ENCODE assay signal across 12 cellular contexts in the genomic region with DNA sequence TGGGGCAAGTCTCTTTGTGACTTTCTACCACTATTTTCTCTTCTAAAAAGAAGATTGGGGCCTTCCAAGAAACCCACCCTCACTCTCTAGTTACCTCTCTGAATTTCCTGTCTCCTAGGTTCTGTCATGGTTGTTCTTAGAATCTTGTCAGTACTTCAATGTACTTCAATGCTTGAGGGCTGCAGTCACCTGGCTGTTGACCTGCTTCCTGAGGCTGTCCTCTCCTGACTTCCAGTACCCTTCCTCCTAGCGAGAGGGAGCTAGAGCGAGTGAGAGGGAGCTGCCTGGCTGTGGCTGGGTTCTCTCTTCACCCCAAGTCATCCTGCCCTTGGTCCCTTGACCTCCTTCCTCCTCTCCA. TPM values are rescaled to one million over a fixed set of nuclear protein-coding genes. Genes with fewer than 3 reads are reported as not detected.
DNase-seq lines count a peak whose midpoint lies in the region; ATAC-seq, FAIRE-seq and TF ChIP-seq lines count a peak whose summit lies in the region.
"Had no signal": no experiment of that assay in that cellular context is flagged by ENCODE, and none has a peak within 500 bp of the region (broad histone marks: within the 10 kb centered on the region; RNA-seq: fewer than 3 reads in every experiment).

No MANE protein-coding gene starts in this region.

- H3K4me3 ChIP-seq in GM12878, result no peak overlapping the region
- no peak overlapping the region for H3K4me3 ChIP-seq in Peyer's patch
- no peak overlapping the region for H3K4me3 ChIP-seq in SJCRH30
- H3K4me3 ChIP-seq: tibial artery had no signal

- H3K4me2 ChIP-seq in GM12878 (ENCODE audit: control insufficient read depth, insufficient read depth), result peak overlapping the region; percentile 60

- WGBS in GM12878 (ENCODE audit: insufficient coverage, insufficient replicate concordance, low lambda C conversion rate, missing lambda C conversion rate), result 47% methylated on average over 2 of the region's 2 CpGs

- TF ChIP-seq RAD21 in GM12878 (IDR thresholded peaks at IDR 0.05; ENCODE audit: insufficient read depth, low read depth, low read length), result no peak

- DNase-seq in DMS53 (lab: John Stamatoyannopoulos, UW), result peak; percentile 20
- DNase-seq in DMS53 treated with DMSO at 0.1 percent for 48 hours (lab: John Stamatoyannopoulos, UW; ENCODE audit: unreplicated experiment), result no peak
- DNase-seq in GM12878 (ENCODE audit: low read depth, low spot score), result no peak
- no peak for DNase-seq in Peyer's patch
- DNase-seq in midbrain (lab: John Stamatoyannopoulos, UW), result no peak
- no peak for DNase-seq in SJCRH30
- DNase-seq: NCI-H1105 treated with DMSO at 0.1 percent for 48 hours, tibial artery had no signal

- H3K36me3 ChIP-seq in GM12878 (ENCODE audit: control insufficient read depth in 2 of 2, insufficient read depth in 2 of 2, low read length in 1 of 2) (no peaks in the 10 kb centered on the region), Peyer's patch (no peaks in the 10 kb centered on the region), SJCRH30 (no peaks in the 10 kb centered on the region)
- H3K36me3 ChIP-seq: tibial artery had no signal

- in situ Hi-C loops in GM12878 (cut with MboI), result no loop called here

- peaks cover 3% of the 10 kb centered on the region for H3K79me2 ChIP-seq in GM12878 (ENCODE audit: control insufficient read depth, insufficient read depth, low read length)

- ATAC-seq in GM18909 (IDR thresholded peaks at IDR 0.05; ENCODE audit: poor library complexity, unreplicated experiment), result peak; percentile 4
- peak; percentile 14 for ATAC-seq in HG03097 (IDR thresholded peaks at IDR 0.05; ENCODE audit: low FRiP score, unreplicated experiment)
- ATAC-seq in GM12878, result peak; percentile 41

- H3K27ac ChIP-seq in GM12878 (ENCODE audit: control insufficient read depth, insufficient read depth) (peak overlapping the region; percentile 77), Peyer's patch (no peak overlapping the region), SJCRH30 (no peak overlapping the region)
- H3K27ac ChIP-seq: 22Rv1, tibial artery had no signal

- intact Hi-C loops in GM12878 (cut with micrococcal nuclease; ENCODE audit: unreplicated experiment), result no loop called here

- TF ChIP-seq EP300 in GM12878 (IDR thresholded peaks at IDR 0.05; ENCODE audit: borderline replicate concordance in 1 of 2, control insufficient read depth in 1 of 2, low read depth in 2 of 2, low read length in 2 of 2), result no peak

- no peaks in the 10 kb centered on the region for H4K20me1 ChIP-seq in GM12878 (ENCODE audit: control insufficient read depth, insufficient read depth)

- peaks cover 8% of the 10 kb centered on the region for H3K4me1 ChIP-seq in GM12878 (ENCODE audit: control insufficient read depth, insufficient read depth, low read length)
- no peaks in the 10 kb centered on the region for H3K4me1 ChIP-seq in Peyer's patch
- H3K4me1 ChIP-seq in SJCRH30, result no peaks in the 10 kb centered on the region
- H3K4me1 ChIP-seq: tibial artery had no signal

- TF ChIP-seq CTCF in GM12878 (IDR thresholded peaks at IDR 0.05 in 2 of 3, conservative IDR thresholded peaks at IDR 0.05 in 1 of 3; ENCODE audit: control insufficient read depth in 2 of 3, extremely low read depth in 1 of 3, insufficient read depth in 1 of 3, low read depth in 3 of 3, low read length in 3 of 3) (no peak), Peyer's patch (IDR thresholded peaks at IDR 0.05) (no peak)

- no peak overlapping the region for H3K9ac ChIP-seq in GM12878 (ENCODE audit: control insufficient read depth, insufficient read depth, low read length)

- no peak for FAIRE-seq in GM12878 (lab: Jason Lieb, UNC)
- FAIRE-seq: RCC 7860 had no signal

- CTCF ChIA-PET in GM12878 (lab: Yijun Ruan, JAX), result interaction anchor here (1.6 kb wide), 1 partner anchor 16 kb away, joined by 4 read pairs; no protein-coding TSS in a partner anchor

- TF ChIP-seq POLR2A in GM12878 (IDR thresholded peaks at IDR 0.05; ENCODE audit: low read depth, low read length), result no peak
- TF ChIP-seq POLR2A in Peyer's patch (IDR thresholded peaks at IDR 0.05), result no peak

- H3K27me3 ChIP-seq in GM12878 (replicated peaks in 1 of 2; ENCODE audit: control insufficient read depth in 2 of 2, insufficient read depth in 2 of 2, low read length in 1 of 2), result no peaks in the 10 kb centered on the region
- H3K27me3 ChIP-seq in Peyer's patch, result no peaks in the 10 kb centered on the region
- no peaks in the 10 kb centered on the region for H3K27me3 ChIP-seq in SJCRH30
- H3K27me3 ChIP-seq: tibial artery had no signal

- H3K9me3 ChIP-seq in GM12878 (replicated peaks; ENCODE audit: control insufficient read depth, insufficient read depth, low read length) (peaks cover 5% of the 10 kb centered on the region; the same call in 2 of the 3 replicates), Peyer's patch (no peaks in the 10 kb centered on the region), SJCRH30 (replicated peaks) (no peaks in the 10 kb centered on the region)
- H3K9me3 ChIP-seq: tibial artery had no signal

- RAD21 ChIA-PET in GM12878 (lab: Charles Lee; ENCODE audit: unreplicated experiment), result no interaction called here

- SMC1A ChIA-PET in GM12878 (lab: Charles Lee; ENCODE audit: uncharacterized antibody, unreplicated experiment), result interaction anchor here (1.3 kb wide), 1 partner anchor 101 kb away, joined by 5 read pairs; no protein-coding TSS in a partner anchor

- no peak overlapping the region; the same call in 1 of the 2 replicates for H2AFZ ChIP-seq in GM12878 (ENCODE audit: control insufficient read depth, low read depth, low read length)

- no TSS peak for BruUV-seq in GM12878 (replicated peaks; lab: Mats Ljungman, UMichigan)

- POLR2A ChIA-PET in GM12878 (lab: Charles Lee), result interaction anchor here (1.4 kb wide), 1 partner anchor 16 kb away, joined by 3 read pairs; no protein-coding TSS in a partner anchor

TF ChIP-seq in GM12878, 131 proteins besides CTCF, POLR2A, EP300 and RAD21:
- TF ChIP-seq, protein P1, sequence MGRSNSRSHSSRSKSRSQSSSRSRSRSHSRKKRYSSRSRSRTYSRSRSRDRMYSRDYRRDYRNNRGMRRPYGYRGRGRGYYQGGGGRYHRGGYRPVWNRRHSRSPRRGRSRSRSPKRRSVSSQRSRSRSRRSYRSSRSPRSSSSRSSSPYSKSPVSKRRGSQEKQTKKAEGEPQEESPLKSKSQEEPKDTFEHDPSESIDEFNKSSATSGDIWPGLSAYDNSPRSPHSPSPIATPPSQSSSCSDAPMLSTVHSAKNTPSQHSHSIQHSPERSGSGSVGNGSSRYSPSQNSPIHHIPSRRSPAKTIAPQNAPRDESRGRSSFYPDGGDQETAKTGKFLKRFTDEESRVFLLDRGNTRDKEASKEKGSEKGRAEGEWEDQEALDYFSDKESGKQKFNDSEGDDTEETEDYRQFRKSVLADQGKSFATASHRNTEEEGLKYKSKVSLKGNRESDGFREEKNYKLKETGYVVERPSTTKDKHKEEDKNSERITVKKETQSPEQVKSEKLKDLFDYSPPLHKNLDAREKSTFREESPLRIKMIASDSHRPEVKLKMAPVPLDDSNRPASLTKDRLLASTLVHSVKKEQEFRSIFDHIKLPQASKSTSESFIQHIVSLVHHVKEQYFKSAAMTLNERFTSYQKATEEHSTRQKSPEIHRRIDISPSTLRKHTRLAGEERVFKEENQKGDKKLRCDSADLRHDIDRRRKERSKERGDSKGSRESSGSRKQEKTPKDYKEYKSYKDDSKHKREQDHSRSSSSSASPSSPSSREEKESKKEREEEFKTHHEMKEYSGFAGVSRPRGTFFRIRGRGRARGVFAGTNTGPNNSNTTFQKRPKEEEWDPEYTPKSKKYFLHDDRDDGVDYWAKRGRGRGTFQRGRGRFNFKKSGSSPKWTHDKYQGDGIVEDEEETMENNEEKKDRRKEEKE (IDR thresholded peaks at IDR 0.05), result no peak
- TF ChIP-seq, protein P2, sequence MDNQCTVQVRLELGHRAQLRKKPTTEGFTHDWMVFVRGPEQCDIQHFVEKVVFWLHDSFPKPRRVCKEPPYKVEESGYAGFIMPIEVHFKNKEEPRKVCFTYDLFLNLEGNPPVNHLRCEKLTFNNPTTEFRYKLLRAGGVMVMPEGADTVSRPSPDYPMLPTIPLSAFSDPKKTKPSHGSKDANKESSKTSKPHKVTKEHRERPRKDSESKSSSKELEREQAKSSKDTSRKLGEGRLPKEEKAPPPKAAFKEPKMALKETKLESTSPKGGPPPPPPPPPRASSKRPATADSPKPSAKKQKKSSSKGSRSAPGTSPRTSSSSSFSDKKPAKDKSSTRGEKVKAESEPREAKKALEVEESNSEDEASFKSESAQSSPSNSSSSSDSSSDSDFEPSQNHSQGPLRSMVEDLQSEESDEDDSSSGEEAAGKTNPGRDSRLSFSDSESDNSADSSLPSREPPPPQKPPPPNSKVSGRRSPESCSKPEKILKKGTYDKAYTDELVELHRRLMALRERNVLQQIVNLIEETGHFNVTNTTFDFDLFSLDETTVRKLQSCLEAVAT (IDR thresholded peaks at IDR 0.05), result no peak
- TF ChIP-seq ZNF274 (IDR thresholded peaks at IDR 0.05; ENCODE audit: insufficient read depth, insufficient read length), result no peak
- no peak for TF ChIP-seq SMC3 (IDR thresholded peaks at IDR 0.05; ENCODE audit: borderline replicate concordance, low read length)
- no peak for TF ChIP-seq CBFB (IDR thresholded peaks at IDR 0.05; ENCODE audit: low read depth)

RNA-seq across cellular contexts. Expression of a gene that starts 17.7 kb away (rescaled TPM):
- 16.0 and 18.1 TPM in 2 replicates for total RNA-seq in GM12878 (2013; cell fraction: nucleolus; rRNA removed)
- total RNA-seq in GM12878 (2014; rRNA removed), result 14.5 and 14.6 TPM in 2 replicates
- 13.1 and 13.3 TPM in 2 replicates for total RNA-seq in GM12878 (2014; rRNA removed; fragmentation: Illumina TruSeq; extraction: Trizol)
- total RNA-seq in GM12878 (2021), result 19.8 and 22.9 TPM in 2 replicates
- polyA plus RNA-seq in GM12878 (2011; ENCODE audit: low read depth), result 7.6 TPM
- 8.4 and 12.9 TPM in 2 replicates for polyA plus RNA-seq in GM12878 (2011; rRNA removed)
- polyA plus RNA-seq in GM12878 (2011; cell fraction: cytosol; rRNA removed), result 15.5 and 15.9 TPM in 2 replicates
- 14.2 and 16.0 TPM in 2 replicates for polyA plus RNA-seq in GM12878 (2011; cell fraction: nucleus; rRNA removed)
- 11.9 and 13.7 TPM in 2 replicates for polyA plus RNA-seq in GM12878 (2012)
- 10.0 and 16.9 TPM in 2 replicates for polyA plus RNA-seq in GM12878 (2014; fragmentation: Illumina TruSeq; extraction: Trizol)
- polyA plus RNA-seq in GM12878 (2014; fragmentation: Nextera tagmentation; extraction: Ambion mirVana), result 1 to 10 TPM; 1.1 to 2.3 TPM
- polyA plus RNA-seq in GM12878 (2014; rRNA removed), result 14.2 and 14.7 TPM in 2 replicates
- 10 to 100 TPM; 10.6 to 11.5 TPM for polyA plus RNA-seq in GM12878 (2016; fragmentation: Nextera tagmentation; extraction: Ambion mirVana)
- 11.5 and 17.5 TPM in 2 replicates for polyA minus RNA-seq in GM12878 (2011; rRNA and poly(A)+ RNA removed)
- polyA minus RNA-seq in GM12878 (2011; cell fraction: cytosol; rRNA and poly(A)+ RNA removed), result 4.5 and 7.6 TPM in 2 replicates
- 3.9 and 7.3 TPM in 2 replicates for polyA minus RNA-seq in GM12878 (2011; cell fraction: nucleus; rRNA and poly(A)+ RNA removed)
- total RNA-seq in Peyer's patch, result 10 to 100 TPM; 11.9 to 32.2 (median 23.9) TPM
- 5.7 and 7.2 TPM in 2 replicates for total RNA-seq in SJCRH30 (2014; rRNA removed; shearing (Covaris generic))
